ENCODE assay signal across 19 cellular contexts in genomic region chr4:138643827-138644226, GRCh38.
"Had no signal": no experiment of that assay in that cellular context is flagged by ENCODE, and none has a peak within 500 bp of the region (broad histone marks: within the 10 kb centered on the region; RNA-seq: fewer than 3 reads in every experiment).

No MANE protein-coding gene starts in this region.

- H3K27me3 ChIP-seq: esophagus squamous epithelium, left lung, transverse colon had no signal

- H3K36me3 ChIP-seq: esophagus squamous epithelium, left lung, transverse colon had no signal

- H3K4me1 ChIP-seq: left lung, transverse colon had no signal

- H3K4me3 ChIP-seq: coronary artery, esophagus squamous epithelium, left lung, mucosa of descending colon, transverse colon had no signal

- DNase-seq: activated CD4-positive, alpha-beta memory T cell treated with anti-CD3 and anti-CD28 coated beads, Interleukin-2, amount 10 ng/mL, durations not matched to agents 7 days and 5 days; activated CD4-positive, alpha-beta T cell treated with anti-CD3 and anti-CD28 coated beads for 4 hours; activated naive CD4-positive, alpha-beta T cell treated with anti-CD3 and anti-CD28 coated beads, Interleukin-2, amount 10 ng/mL, durations not matched to agents 7 days and 5 days; activated T-cell treated with anti-CD3 and anti-CD28 coated beads, Interleukin-2, amount 50 U/mL, for 24 hours; effector CD8-positive, alpha-beta T cell; esophagus squamous epithelium; hippocampal formation; kidney; left lung; mucosa of descending colon; naive thymus-derived CD4-positive, alpha-beta T cell; retina; stimulated activated CD4-positive, alpha-beta T cell treated with anti-CD3 and anti-CD28 coated beads, Interleukin-4, amount 100 ng/mL, for 1 hour; stimulated activated naive B cell treated with anti-CD40 and anti-IgM and Interleukin-4, amounts not matched to agents 10 μg/mL and 1 μg/mL and 100 μg/mL, for 72 hours; substantia nigra; T-helper 2 cell; transverse colon had no signal

- H3K9me3 ChIP-seq: esophagus squamous epithelium, left lung, mucosa of descending colon, transverse colon had no signal

- H3K27ac ChIP-seq: coronary artery, esophagus squamous epithelium, left lung, transverse colon had no signal

- ATAC-seq: left lung; mucosa of descending colon; naive thymus-derived CD4-positive, alpha-beta T cell; stimulated activated naive B cell treated with anti-CD40 and anti-IgM and Interleukin-4, amounts not matched to agents 10 μg/mL and 1 μg/mL and 100 μg/mL, for 72 hours; WTC11 had no signal
